In the genomic region with DNA sequence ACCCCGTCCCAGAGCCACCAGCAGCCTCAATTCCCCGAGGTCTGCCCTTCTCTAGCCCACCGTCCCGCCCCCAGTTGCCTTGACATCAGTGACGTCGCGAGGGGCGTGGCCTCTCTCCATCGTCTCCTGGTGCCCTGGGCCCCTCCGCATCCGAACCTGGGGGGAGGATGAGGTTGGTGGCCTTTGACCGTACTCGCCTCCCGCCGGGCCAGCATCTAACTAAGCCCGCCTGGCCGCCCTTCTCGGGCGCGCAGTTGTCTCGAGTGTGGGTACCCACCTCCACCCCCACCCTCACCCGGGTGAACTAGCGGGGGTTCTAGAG, we compare ENCODE assay signal across 8 cellular contexts. TPM values are rescaled to one million over a fixed set of nuclear protein-coding genes. Genes with fewer than 3 reads are reported as not detected.
DNase-seq lines count a peak whose midpoint lies in the region; ATAC-seq, FAIRE-seq and TF ChIP-seq lines count a peak whose summit lies in the region.

No MANE protein-coding gene starts in this region.

- FAIRE-seq in keratinocyte (lab: Jason Lieb, UNC), result no peak

- H3K27ac ChIP-seq in 22Rv1 (peak overlapping the region; percentile 100), caudate nucleus (ENCODE audit: low read depth, low read length) (peak overlapping the region; percentile 100), keratinocyte (ENCODE audit: control insufficient read depth, insufficient read depth, low read length) (peak overlapping the region; percentile 97)

- dilution Hi-C loops in keratinocyte (cut with MboI; ENCODE audit: extremely low pct_ligation_motif_present, low sequenced_read_pairs), result loop anchor here (25.0 kb wide), 1 partner anchor 169 kb away; no protein-coding TSS in a partner anchor

- TF ChIP-seq CTCF in 22Rv1 (IDR thresholded peaks at IDR 0.05) (no peak), keratinocyte (optimal IDR thresholded peaks at IDR 0.05 in 1 of 3, IDR thresholded peaks at IDR 0.05 in 1 of 3, conservative IDR thresholded peaks at IDR 0.05 in 1 of 3; ENCODE audit: extremely low read depth in 1 of 3, insufficient read depth in 2 of 3, low read length in 3 of 3) (no peak)

- H4K20me1 ChIP-seq in keratinocyte (ENCODE audit: control insufficient read depth, extremely low read depth, insufficient read depth, low read length), result no peaks in the 10 kb centered on the region

- H3K27me3 ChIP-seq in keratinocyte (ENCODE audit: control insufficient read depth, extremely low read depth, insufficient read depth, low read length), result no peaks in the 10 kb centered on the region

- no peaks in the 10 kb centered on the region for H3K9me3 ChIP-seq in keratinocyte (ENCODE audit: control insufficient read depth, low read depth, low read length)

- H3K4me2 ChIP-seq in keratinocyte (ENCODE audit: control insufficient read depth, extremely low read depth, insufficient read depth, low read depth, low read length), result peak overlapping the region; percentile 95

- ATAC-seq in GM18511 (IDR thresholded peaks at IDR 0.05; ENCODE audit: unreplicated experiment), result peak; percentile 59
- peak; percentile 34 for ATAC-seq in HG03025 (IDR thresholded peaks at IDR 0.05; ENCODE audit: low FRiP score, unreplicated experiment)

- peak overlapping the region; percentile 90 for H3K9ac ChIP-seq in keratinocyte (ENCODE audit: control insufficient read depth, extremely low read depth, insufficient read depth, low read length)

- DNase-seq in NCI-H2227 (lab: John Stamatoyannopoulos, UW; ENCODE audit: unreplicated experiment), result peak; percentile 97
- DNase-seq in activated CD4-positive, CD25-positive, alpha-beta regulatory T cell treated with anti-CD3 and anti-CD28 coated beads, Interleukin-2, amount 50 U/mL, for 16 hours (ENCODE audit: low read depth, low spot score), result peak; percentile 80
- DNase-seq in caudate nucleus (lab: John Stamatoyannopoulos, UW), result peak in 60 of 61 donors; percentile 65 to 97 (median 87)
- DNase-seq in keratinocyte (ENCODE audit: low read depth, low spot score), result peak; percentile 40
- peak; percentile 89 to 90 (median 90) for DNase-seq in stimulated activated CD4-positive, alpha-beta T cell treated with anti-CD3 and anti-CD28 coated beads, Interleukin-12 subunit alpha, Interleukin-12 subunit beta, amount 100 ng/mL, for 48 hours (ENCODE audit: low read depth in 2 of 3, low spot score in 1 of 3)

- H3K9me1 ChIP-seq in keratinocyte (ENCODE audit: control insufficient read depth, extremely low read depth, insufficient read depth, low read length), result no peaks in the 10 kb centered on the region

- no peaks in the 10 kb centered on the region for H3K79me2 ChIP-seq in keratinocyte (ENCODE audit: control insufficient read depth, insufficient read depth, low read length)

- H3K4me1 ChIP-seq in keratinocyte (ENCODE audit: control insufficient read depth, extremely low read depth, insufficient read depth, low read length), result peaks cover 62% of the 10 kb centered on the region

- peak overlapping the region; percentile 59 for H2AFZ ChIP-seq in keratinocyte (ENCODE audit: control insufficient read depth, low read length)

- H3K4me3 ChIP-seq in keratinocyte (ENCODE audit: control insufficient read depth in 2 of 3, extremely low read depth in 1 of 3, insufficient read depth in 2 of 3, low read depth in 1 of 3, low read length in 3 of 3), result peak overlapping the region; percentile 46 to 76 (median 72)

- H3K36me3 ChIP-seq in keratinocyte (ENCODE audit: control insufficient read depth in 2 of 2, extremely low read depth in 1 of 2, insufficient read depth in 2 of 2, low read length in 2 of 2), result no peaks in the 10 kb centered on the region

RNA-seq across cellular contexts. Expression of a gene that starts 5.5 kb away (rescaled TPM):
- polyA plus RNA-seq in keratinocyte, result 0.34 to 1.7 TPM (median 0.54 TPM) in 3 replicates
- polyA plus RNA-seq in keratinocyte (2011; ENCODE audit: low read depth), result not detected
- polyA plus RNA-seq in keratinocyte (2011; cell fraction: cytosol; rRNA removed), result 0.43 TPM in 2 replicates
- polyA plus RNA-seq in keratinocyte (2011; cell fraction: nucleus; rRNA removed), result 5.5 and 6.0 TPM in 2 replicates
- polyA plus RNA-seq in keratinocyte (2012; ENCODE audit: low replicate concordance), result 0.34 and 0.56 TPM in 2 replicates
- polyA minus RNA-seq in keratinocyte, result 0.49 to 1.3 TPM (median 0.69 TPM) in 3 replicates
- polyA minus RNA-seq in keratinocyte (2011; cell fraction: cytosol; rRNA and poly(A)+ RNA removed), result not detected
- polyA minus RNA-seq in keratinocyte (2011; cell fraction: nucleus; rRNA and poly(A)+ RNA removed), result not detected in 2 replicates

RNA-seq across cellular contexts. Expression of a gene that starts 42.7 kb away (rescaled TPM):
- polyA plus RNA-seq in keratinocyte, result 48.0 to 88.3 TPM (median 59.0 TPM) in 3 replicates
- polyA plus RNA-seq in keratinocyte (2011; ENCODE audit: low read depth), result 29.3 TPM
- 53.4 and 63.7 TPM in 2 replicates for polyA plus RNA-seq in keratinocyte (2011; cell fraction: cytosol; rRNA removed)
- polyA plus RNA-seq in keratinocyte (2011; cell fraction: nucleus; rRNA removed), result 52.6 and 53.1 TPM in 2 replicates
- polyA plus RNA-seq in keratinocyte (2012; ENCODE audit: low replicate concordance), result 52.0 and 70.9 TPM in 2 replicates
- polyA minus RNA-seq in keratinocyte, result 15.1 to 56.8 TPM (median 27.8 TPM) in 3 replicates
- polyA minus RNA-seq in keratinocyte (2011; cell fraction: cytosol; rRNA and poly(A)+ RNA removed), result 22.8 TPM
- 15.8 and 39.4 TPM in 2 replicates for polyA minus RNA-seq in keratinocyte (2011; cell fraction: nucleus; rRNA and poly(A)+ RNA removed)

RNA-seq across cellular contexts. Expression of a gene that starts 45.0 kb away (rescaled TPM):
- not detected in 3 replicates for polyA plus RNA-seq in keratinocyte
- polyA plus RNA-seq in keratinocyte (2011; ENCODE audit: low read depth), result not detected
- polyA plus RNA-seq in keratinocyte (2011; cell fraction: cytosol; rRNA removed), result not detected in 2 replicates
- polyA plus RNA-seq in keratinocyte (2011; cell fraction: nucleus; rRNA removed), result not detected in 2 replicates
- polyA plus RNA-seq in keratinocyte (2012; ENCODE audit: low replicate concordance), result not detected in 2 replicates
- polyA minus RNA-seq in keratinocyte, result not detected in 3 replicates
- not detected for polyA minus RNA-seq in keratinocyte (2011; cell fraction: cytosol; rRNA and poly(A)+ RNA removed)
- not detected in 2 replicates for polyA minus RNA-seq in keratinocyte (2011; cell fraction: nucleus; rRNA and poly(A)+ RNA removed)

RNA-seq across cellular contexts. Expression of a gene that starts 49.4 kb away (rescaled TPM):
- polyA plus RNA-seq in keratinocyte, result not detected in 3 replicates
- not detected for polyA plus RNA-seq in keratinocyte (2011; ENCODE audit: low read depth)
- not detected in 2 replicates for polyA plus RNA-seq in keratinocyte (2011; cell fraction: cytosol; rRNA removed)
- not detected in 2 replicates for polyA plus RNA-seq in keratinocyte (2011; cell fraction: nucleus; rRNA removed)
- not detected in 2 replicates for polyA plus RNA-seq in keratinocyte (2012; ENCODE audit: low replicate concordance)
- not detected in 3 replicates for polyA minus RNA-seq in keratinocyte
- not detected for polyA minus RNA-seq in keratinocyte (2011; cell fraction: cytosol; rRNA and poly(A)+ RNA removed)
- not detected in 2 replicates for polyA minus RNA-seq in keratinocyte (2011; cell fraction: nucleus; rRNA and poly(A)+ RNA removed)

Comparison
In these comparisons a context has a peak if more than half of its experiments do, and no peak if none do; other contexts are left out.
1. Peak in every context shown above with its lines: DNase-seq, ATAC-seq, H3K4me3 ChIP-seq and H3K27ac ChIP-seq.
2. DNase-seq: peak in every context shown above with its lines; median percentile 97 in NCI-H2227; 90 in stimulated activated CD4-positive, alpha-beta T cell treated with anti-CD3 and anti-CD28 coated beads, Interleukin-12 subunit alpha, Interleukin-12 subunit beta, amount 100 ng/mL, for 48 hours; 87 in caudate nucleus; 80 in activated CD4-positive, CD25-positive, alpha-beta regulatory T cell treated with anti-CD3 and anti-CD28 coated beads, Interleukin-2, amount 50 U/mL, for 16 hours; 40 in keratinocyte.